1 cellular context compared by ENCODE assay signal in the genomic region with DNA sequence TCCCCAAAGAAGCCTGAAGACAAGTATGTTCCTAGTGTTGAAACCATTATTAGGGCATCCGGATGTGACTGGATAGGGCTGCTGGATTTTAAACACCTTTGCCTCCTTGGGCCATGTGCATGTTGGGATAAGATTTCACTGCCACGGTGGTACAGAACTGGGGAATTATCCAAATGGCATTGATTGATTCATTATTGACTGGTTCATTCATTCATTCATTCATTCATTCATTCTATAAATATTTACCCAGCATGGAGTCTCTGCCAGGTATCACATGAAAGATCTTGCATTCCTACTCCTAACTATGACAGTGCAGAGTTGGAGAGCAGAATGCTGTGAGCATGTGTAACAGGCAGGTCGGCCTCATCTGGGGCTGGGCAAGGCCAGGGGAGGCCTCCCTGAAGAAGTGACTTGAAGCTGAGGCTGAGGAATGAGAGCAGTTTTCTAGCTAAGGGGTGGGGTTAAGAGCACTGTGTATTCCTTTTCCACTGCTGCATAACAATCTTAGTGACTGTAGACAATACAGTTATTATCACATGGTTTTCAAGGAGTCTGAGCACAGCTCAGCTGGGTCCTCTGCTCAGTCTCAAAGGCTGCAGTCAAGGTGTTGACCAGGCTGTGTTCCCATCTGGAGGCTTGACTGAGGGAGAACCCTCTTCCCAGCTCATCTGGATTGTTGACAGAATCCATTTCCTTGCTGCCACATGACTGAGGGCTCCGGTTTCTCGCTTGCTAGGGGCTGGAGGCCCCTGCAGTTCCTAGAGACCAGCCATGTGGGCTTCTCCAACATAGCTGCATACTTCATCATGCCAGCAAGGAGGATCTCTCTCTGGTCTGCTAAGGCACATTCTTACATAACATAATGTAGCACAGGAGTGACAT.
TF ChIP-seq lines count a peak whose summit lies in the region.

No MANE protein-coding gene starts in this region.

TF ChIP-seq in GM23338, 12 proteins besides CTCF, POLR2A, EP300 and RAD21:
- TF ChIP-seq EZH2phosphoT487 (IDR thresholded peaks at IDR 0.05; ENCODE audit: unreplicated experiment) = no peak
- TF ChIP-seq, protein P1, sequence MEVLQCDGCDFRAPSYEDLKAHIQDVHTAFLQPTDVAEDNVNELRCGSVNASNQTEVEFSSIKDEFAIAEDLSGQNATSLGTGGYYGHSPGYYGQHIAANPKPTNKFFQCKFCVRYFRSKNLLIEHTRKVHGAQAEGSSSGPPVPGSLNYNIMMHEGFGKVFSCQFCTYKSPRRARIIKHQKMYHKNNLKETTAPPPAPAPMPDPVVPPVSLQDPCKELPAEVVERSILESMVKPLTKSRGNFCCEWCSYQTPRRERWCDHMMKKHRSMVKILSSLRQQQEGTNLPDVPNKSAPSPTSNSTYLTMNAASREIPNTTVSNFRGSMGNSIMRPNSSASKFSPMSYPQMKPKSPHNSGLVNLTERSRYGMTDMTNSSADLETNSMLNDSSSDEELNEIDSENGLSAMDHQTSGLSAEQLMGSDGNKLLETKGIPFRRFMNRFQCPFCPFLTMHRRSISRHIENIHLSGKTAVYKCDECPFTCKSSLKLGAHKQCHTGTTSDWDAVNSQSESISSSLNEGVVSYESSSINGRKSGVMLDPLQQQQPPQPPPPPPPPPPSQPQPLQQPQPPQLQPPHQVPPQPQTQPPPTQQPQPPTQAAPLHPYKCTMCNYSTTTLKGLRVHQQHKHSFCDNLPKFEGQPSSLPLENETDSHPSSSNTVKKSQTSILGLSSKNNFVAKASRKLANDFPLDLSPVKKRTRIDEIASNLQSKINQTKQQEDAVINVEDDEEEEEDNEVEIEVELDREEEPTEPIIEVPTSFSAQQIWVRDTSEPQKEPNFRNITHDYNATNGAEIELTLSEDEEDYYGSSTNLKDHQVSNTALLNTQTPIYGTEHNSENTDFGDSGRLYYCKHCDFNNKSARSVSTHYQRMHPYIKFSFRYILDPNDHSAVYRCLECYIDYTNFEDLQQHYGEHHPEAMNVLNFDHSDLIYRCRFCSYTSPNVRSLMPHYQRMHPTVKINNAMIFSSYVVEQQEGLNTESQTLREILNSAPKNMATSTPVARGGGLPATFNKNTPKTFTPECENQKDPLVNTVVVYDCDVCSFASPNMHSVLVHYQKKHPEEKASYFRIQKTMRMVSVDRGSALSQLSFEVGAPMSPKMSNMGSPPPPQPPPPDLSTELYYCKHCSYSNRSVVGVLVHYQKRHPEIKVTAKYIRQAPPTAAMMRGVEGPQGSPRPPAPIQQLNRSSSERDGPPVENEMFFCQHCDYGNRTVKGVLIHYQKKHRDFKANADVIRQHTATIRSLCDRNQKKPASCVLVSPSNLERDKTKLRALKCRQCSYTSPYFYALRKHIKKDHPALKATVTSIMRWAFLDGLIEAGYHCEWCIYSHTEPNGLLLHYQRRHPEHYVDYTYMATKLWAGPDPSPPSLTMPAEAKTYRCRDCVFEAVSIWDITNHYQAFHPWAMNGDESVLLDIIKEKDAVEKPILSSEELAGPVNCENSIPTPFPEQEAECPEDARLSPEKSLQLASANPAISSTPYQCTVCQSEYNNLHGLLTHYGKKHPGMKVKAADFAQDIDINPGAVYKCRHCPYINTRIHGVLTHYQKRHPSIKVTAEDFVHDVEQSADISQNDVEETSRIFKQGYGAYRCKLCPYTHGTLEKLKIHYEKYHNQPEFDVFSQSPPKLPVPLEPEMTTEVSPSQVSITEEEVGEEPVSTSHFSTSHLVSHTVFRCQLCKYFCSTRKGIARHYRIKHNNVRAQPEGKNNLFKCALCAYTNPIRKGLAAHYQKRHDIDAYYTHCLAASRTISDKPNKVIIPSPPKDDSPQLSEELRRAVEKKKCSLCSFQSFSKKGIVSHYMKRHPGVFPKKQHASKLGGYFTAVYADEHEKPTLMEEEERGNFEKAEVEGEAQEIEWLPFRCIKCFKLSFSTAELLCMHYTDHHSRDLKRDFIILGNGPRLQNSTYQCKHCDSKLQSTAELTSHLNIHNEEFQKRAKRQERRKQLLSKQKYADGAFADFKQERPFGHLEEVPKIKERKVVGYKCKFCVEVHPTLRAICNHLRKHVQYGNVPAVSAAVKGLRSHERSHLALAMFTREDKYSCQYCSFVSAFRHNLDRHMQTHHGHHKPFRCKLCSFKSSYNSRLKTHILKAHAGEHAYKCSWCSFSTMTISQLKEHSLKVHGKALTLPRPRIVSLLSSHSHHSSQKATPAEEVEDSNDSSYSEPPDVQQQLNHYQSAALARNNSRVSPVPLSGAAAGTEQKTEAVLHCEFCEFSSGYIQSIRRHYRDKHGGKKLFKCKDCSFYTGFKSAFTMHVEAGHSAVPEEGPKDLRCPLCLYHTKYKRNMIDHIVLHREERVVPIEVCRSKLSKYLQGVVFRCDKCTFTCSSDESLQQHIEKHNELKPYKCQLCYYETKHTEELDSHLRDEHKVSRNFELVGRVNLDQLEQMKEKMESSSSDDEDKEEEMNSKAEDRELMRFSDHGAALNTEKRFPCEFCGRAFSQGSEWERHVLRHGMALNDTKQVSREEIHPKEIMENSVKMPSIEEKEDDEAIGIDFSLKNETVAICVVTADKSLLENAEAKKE (CRISPR knock-in tag; IDR thresholded peaks at IDR 0.05) = no peak
- TF ChIP-seq STAT1 (IDR thresholded peaks at IDR 0.05; ENCODE audit: unreplicated experiment) = no peak
- TF ChIP-seq, protein P2, sequence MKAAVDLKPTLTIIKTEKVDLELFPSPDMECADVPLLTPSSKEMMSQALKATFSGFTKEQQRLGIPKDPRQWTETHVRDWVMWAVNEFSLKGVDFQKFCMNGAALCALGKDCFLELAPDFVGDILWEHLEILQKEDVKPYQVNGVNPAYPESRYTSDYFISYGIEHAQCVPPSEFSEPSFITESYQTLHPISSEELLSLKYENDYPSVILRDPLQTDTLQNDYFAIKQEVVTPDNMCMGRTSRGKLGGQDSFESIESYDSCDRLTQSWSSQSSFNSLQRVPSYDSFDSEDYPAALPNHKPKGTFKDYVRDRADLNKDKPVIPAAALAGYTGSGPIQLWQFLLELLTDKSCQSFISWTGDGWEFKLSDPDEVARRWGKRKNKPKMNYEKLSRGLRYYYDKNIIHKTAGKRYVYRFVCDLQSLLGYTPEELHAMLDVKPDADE (IDR thresholded peaks at IDR 0.05) = no peak
- TF ChIP-seq ZNF114 (CRISPR knock-in tag; IDR thresholded peaks at IDR 0.05) = no peak
- TF ChIP-seq EZH2 (IDR thresholded peaks at IDR 0.05; ENCODE audit: low read depth, unreplicated experiment) = no peak
- no peak for TF ChIP-seq CREB1 (CRISPR knock-in tag; IDR thresholded peaks at IDR 0.05; ENCODE audit: low read depth)
- no peak for TF ChIP-seq POLR2AphosphoS5 (IDR thresholded peaks at IDR 0.05; ENCODE audit: low read depth)
- TF ChIP-seq, protein P3, sequence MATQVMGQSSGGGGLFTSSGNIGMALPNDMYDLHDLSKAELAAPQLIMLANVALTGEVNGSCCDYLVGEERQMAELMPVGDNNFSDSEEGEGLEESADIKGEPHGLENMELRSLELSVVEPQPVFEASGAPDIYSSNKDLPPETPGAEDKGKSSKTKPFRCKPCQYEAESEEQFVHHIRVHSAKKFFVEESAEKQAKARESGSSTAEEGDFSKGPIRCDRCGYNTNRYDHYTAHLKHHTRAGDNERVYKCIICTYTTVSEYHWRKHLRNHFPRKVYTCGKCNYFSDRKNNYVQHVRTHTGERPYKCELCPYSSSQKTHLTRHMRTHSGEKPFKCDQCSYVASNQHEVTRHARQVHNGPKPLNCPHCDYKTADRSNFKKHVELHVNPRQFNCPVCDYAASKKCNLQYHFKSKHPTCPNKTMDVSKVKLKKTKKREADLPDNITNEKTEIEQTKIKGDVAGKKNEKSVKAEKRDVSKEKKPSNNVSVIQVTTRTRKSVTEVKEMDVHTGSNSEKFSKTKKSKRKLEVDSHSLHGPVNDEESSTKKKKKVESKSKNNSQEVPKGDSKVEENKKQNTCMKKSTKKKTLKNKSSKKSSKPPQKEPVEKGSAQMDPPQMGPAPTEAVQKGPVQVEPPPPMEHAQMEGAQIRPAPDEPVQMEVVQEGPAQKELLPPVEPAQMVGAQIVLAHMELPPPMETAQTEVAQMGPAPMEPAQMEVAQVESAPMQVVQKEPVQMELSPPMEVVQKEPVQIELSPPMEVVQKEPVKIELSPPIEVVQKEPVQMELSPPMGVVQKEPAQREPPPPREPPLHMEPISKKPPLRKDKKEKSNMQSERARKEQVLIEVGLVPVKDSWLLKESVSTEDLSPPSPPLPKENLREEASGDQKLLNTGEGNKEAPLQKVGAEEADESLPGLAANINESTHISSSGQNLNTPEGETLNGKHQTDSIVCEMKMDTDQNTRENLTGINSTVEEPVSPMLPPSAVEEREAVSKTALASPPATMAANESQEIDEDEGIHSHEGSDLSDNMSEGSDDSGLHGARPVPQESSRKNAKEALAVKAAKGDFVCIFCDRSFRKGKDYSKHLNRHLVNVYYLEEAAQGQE (IDR thresholded peaks at IDR 0.05; ENCODE audit: unreplicated experiment) = no peak
